ENCODE assay signal across 15 cellular contexts in genomic region chr4:153141238-153141637, GRCh38.
"Had no signal": no experiment of that assay in that cellular context is flagged by ENCODE, and none has a peak within 500 bp of the region (broad histone marks: within the 10 kb centered on the region; RNA-seq: fewer than 3 reads in every experiment).

No MANE protein-coding gene starts in this region.

- H3K36me3 Mint-ChIP-seq: activated naive CD4-positive, alpha-beta T cell treated with anti-CD3 and anti-CD28 coated beads, Interleukin-2, amount 50 U/mL, for 72 hours; naive thymus-derived CD8-positive, alpha-beta T cell had no signal

- H3K27me3 ChIP-seq: adrenal gland, esophagus squamous epithelium, testis, upper lobe of left lung had no signal

- DNase-seq: activated CD4-positive, CD25-positive, alpha-beta regulatory T cell treated with anti-CD3 and anti-CD28 coated beads, Interleukin-2, amount 50 U/mL, for 72 hours; activated gamma-delta T cell treated with Interleukin-2 at 50 U/mL for 16 hours; adrenal gland; dermis blood vessel endothelial cell; effector memory CD8-positive, alpha-beta T cell; esophagus squamous epithelium; mesendoderm; naive thymus-derived CD8-positive, alpha-beta T cell; psoas muscle; right cardiac atrium; stomach; T1000; testis; upper lobe of left lung had no signal

- ATAC-seq: activated naive CD4-positive, alpha-beta T cell treated with anti-CD3 and anti-CD28 coated beads, Interleukin-2, amount 50 U/mL, for 72 hours; effector memory CD8-positive, alpha-beta T cell; naive thymus-derived CD8-positive, alpha-beta T cell; psoas muscle; right cardiac atrium had no signal

- H3K9me3 Mint-ChIP-seq: activated naive CD4-positive, alpha-beta T cell treated with anti-CD3 and anti-CD28 coated beads, Interleukin-2, amount 50 U/mL, for 72 hours; effector memory CD8-positive, alpha-beta T cell; naive thymus-derived CD8-positive, alpha-beta T cell had no signal

- H3K27ac ChIP-seq: adrenal gland, esophagus squamous epithelium, psoas muscle, stomach, testis, upper lobe of left lung had no signal

- H3K4me3 Mint-ChIP-seq: effector memory CD8-positive, alpha-beta T cell; naive thymus-derived CD8-positive, alpha-beta T cell had no signal

- H3K27ac Mint-ChIP-seq: activated naive CD4-positive, alpha-beta T cell treated with anti-CD3 and anti-CD28 coated beads, Interleukin-2, amount 50 U/mL, for 72 hours; effector memory CD8-positive, alpha-beta T cell had no signal
